8 cellular contexts compared by ENCODE assay signal in genomic region chr1:162799995-162800830, GRCh38. TPM values are rescaled to one million over a fixed set of nuclear protein-coding genes. Genes with fewer than 3 reads are reported as not detected.
A peak's percentile ranks its signal among the peaks of the same experiment; 100 is the strongest.
DNase-seq lines count a peak whose midpoint lies in the region; ATAC-seq, FAIRE-seq and TF ChIP-seq lines count a peak whose summit lies in the region.
"Not testable (repeated sequence)": the region's sequence is repeated elsewhere in the genome, so short reads cannot be mapped to it uniquely, and the experiment has no call there.

No MANE protein-coding gene starts in this region.

- ATAC-seq in Right ventricle myocardium superior (ENCODE audit: poor library complexity) = peak; percentile 96

- not testable (repeated sequence) for H3K4me3 Mint-ChIP-seq in neural crest cell

- not testable (repeated sequence) for H3K27me3 ChIP-seq in uterus

- not testable (repeated sequence) for H3K4me3 ChIP-seq in uterus

- H3K36me3 ChIP-seq in uterus = not testable (repeated sequence)

- not testable (repeated sequence) for H3K27me3 Mint-ChIP-seq in neural crest cell (ENCODE audit: low read depth)

- not testable (repeated sequence) for H3K27ac Mint-ChIP-seq in neural crest cell (ENCODE audit: unreplicated experiment)

- FAIRE-seq in G401.6 (lab: Jason Lieb, UNC) = peak; percentile 89

- not testable (repeated sequence) for H3K9me3 Mint-ChIP-seq in neural crest cell

- H3K4me1 Mint-ChIP-seq in neural crest cell = not testable (repeated sequence)

- TF ChIP-seq CTCF in neural crest cell (conservative IDR thresholded peaks at IDR 0.05) (peak; percentile 68), uterus (IDR thresholded peaks at IDR 0.05) (peak in 3 of 4 experiments; percentile 50 to 82 (median 54))

- not testable (repeated sequence) for H3K4me1 ChIP-seq in uterus

- in situ Hi-C loops in T47D (cut with HindIII; ENCODE audit: low pct_unique_long_range_greater_than_20kb, low sequenced_read_pairs) = not testable (repeated sequence)

- H3K36me3 Mint-ChIP-seq in neural crest cell (ENCODE audit: low read depth) = peaks cover 17% of the 10 kb centered on the region

- not testable (repeated sequence) for TF ChIP-seq POLR2A in uterus (IDR thresholded peaks at IDR 0.05)

- intact Hi-C loops in Right ventricle myocardium superior (cut with DNase I) = not testable (repeated sequence)
- intact Hi-C loops in uterus (cut with DNase I; ENCODE audit: low total_unique reads) = loop anchor here (5.0 kb wide), 1 partner anchor 188 kb away; no protein-coding TSS in a partner anchor

- not testable (repeated sequence) for H3K9me3 ChIP-seq in uterus

- DNase-seq in HT-29 (ENCODE audit: low spot score) (peak; percentile 70), NCI-H2171 (lab: John Stamatoyannopoulos, UW) (peak; percentile 31), SIG-M5 treated with dmso at 0.1 percent for 504 hours (lab: John Stamatoyannopoulos, UW; ENCODE audit: unreplicated experiment) (peak; percentile 76), T47D (ENCODE audit: low read depth in 1 of 2, low spot score in 1 of 2) (peak; percentile 27 to 91), Right ventricle myocardium superior (peak; percentile 45), uterus (peak; percentile 71 to 83)
- DNase-seq in neural crest cell (ENCODE audit: low read depth, low spot score) = not testable (repeated sequence)

- H3K27ac ChIP-seq in uterus = not testable (repeated sequence)

RNA-seq across cellular contexts. Expression of gene HSD17B7, which starts 9.7 kb away (rescaled TPM):
- 19.6 and 26.4 TPM in 2 replicates for total RNA-seq in HT-29 (2014; rRNA removed; shearing (Covaris generic))
- total RNA-seq in Right ventricle myocardium superior = 5.2 TPM
- total RNA-seq in neural crest cell = 60.1 and 62.7 TPM in 2 replicates
- total RNA-seq in uterus = 10 to 100 TPM in 2 of 4 donors, 1 to 10 TPM in 2; 3.1 to 24.7 (median 10.3) TPM
